ENCODE assay signal across 21 cellular contexts in the genomic region with DNA sequence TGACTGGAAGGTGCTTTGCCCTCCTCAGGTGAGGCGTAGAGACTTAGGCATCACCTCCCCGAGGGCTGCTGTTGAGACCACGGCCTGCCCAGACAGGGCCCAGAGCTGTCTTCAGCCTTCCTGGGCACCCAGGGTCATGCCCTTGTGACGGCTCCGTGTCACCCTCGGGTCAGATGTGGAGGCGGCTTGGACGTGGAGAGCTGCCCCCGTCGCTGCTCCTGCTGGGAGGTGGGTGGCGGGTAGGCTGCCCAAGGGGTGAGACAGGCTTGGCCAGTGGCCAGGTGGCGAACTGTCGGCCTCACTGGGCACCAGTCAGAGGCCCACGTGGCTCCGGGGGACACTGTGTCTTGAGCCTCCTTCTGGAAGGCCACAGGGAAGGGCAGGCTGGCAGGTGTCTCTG. TPM values are rescaled to one million over a fixed set of nuclear protein-coding genes. Genes with fewer than 3 reads are reported as not detected.
DNase-seq lines count a peak whose midpoint lies in the region; ATAC-seq, FAIRE-seq and TF ChIP-seq lines count a peak whose summit lies in the region.
"Had no signal": no experiment of that assay in that cellular context is flagged by ENCODE, and none has a peak within 500 bp of the region (broad histone marks: within the 10 kb centered on the region; RNA-seq: fewer than 3 reads in every experiment).

No MANE protein-coding gene starts in this region.

- no peak for DNase-seq in CD14-positive monocyte (ENCODE audit: low spot score)
- no peak for DNase-seq in HCT116 (ENCODE audit: low read depth, low spot score)
- no peak for DNase-seq in K562 (ENCODE audit: extremely low read depth in 1 of 4, low spot score in 3 of 4)
- DNase-seq in psoas muscle = no peak
- no peak for DNase-seq in UCSD-AML1 (lab: John Stamatoyannopoulos, UW; ENCODE audit: unreplicated experiment)
- no peak for DNase-seq in NCI-H1694 (lab: John Stamatoyannopoulos, UW)
- DNase-seq: COR-L47, DMS 273 treated with DMSO at 0.1 percent for 48 hours, DND-41, H9, MV-4-11, NCI-H1930, NCI-H226, NCI-H524, NCI-H82 had no signal

- H3K79me2 ChIP-seq in HCT116 (ENCODE audit: insufficient read depth, low read length) = no peaks in the 10 kb centered on the region
- no peaks in the 10 kb centered on the region for H3K79me2 ChIP-seq in K562 (ENCODE audit: control insufficient read depth, insufficient read depth, low read length)

- 75% methylated on average over 15 of the region's 15 CpGs for WGBS in K562 (ENCODE audit: insufficient coverage, low coverage, missing lambda C conversion rate)
- 55 to 67% (median 55%) methylated on average over 15 of the region's 15 CpGs for WGBS in psoas muscle, 3 donors

- H3K4me1 Mint-ChIP-seq in CD14-positive monocyte = peaks cover 54% of the 10 kb centered on the region
- H3K4me1 Mint-ChIP-seq: H9 had no signal

- BruUV-seq in HCT116 (replicated peaks; lab: Mats Ljungman, UMichigan) = no TSS peak
- no TSS peak for BruUV-seq in K562 (replicated peaks; lab: Mats Ljungman, UMichigan)

- no peak overlapping the region for H3K4me2 ChIP-seq in HCT116 (ENCODE audit: low read length)
- H3K4me2 ChIP-seq in K562 (ENCODE audit: insufficient read depth, low read length) = no peak overlapping the region
- H3K4me2 ChIP-seq: A549, BLaER1, KMS-11 had no signal

- no peaks in the 10 kb centered on the region for H3K9me1 ChIP-seq in K562 (ENCODE audit: control insufficient read depth, insufficient read depth, low read length)

- H3K27ac ChIP-seq in HCT116 (ENCODE audit: low read depth, low read length) (no peak overlapping the region), K562 (ENCODE audit: extremely low read depth, low read depth, low read length) (no peak overlapping the region), psoas muscle (peak overlapping the region; percentile 79)
- H3K27ac ChIP-seq: A549, BLaER1, KMS-11 had no signal

- H3K4me1 ChIP-seq in HCT116 (ENCODE audit: control insufficient read depth in 1 of 2, insufficient read depth in 2 of 2, low read length in 2 of 2) (no peaks in the 10 kb centered on the region), K562 (replicated peaks in 1 of 2; ENCODE audit: control insufficient read depth in 2 of 2, insufficient read depth in 2 of 2, low read length in 2 of 2) (peaks cover 9 to 85% of the 10 kb centered on the region in 2 experiments; a peak in 4 of 5 replicates), psoas muscle (peaks cover 12% of the 10 kb centered on the region)
- H3K4me1 ChIP-seq: A549 had no signal

- in situ Hi-C loops in K562 (cut with MboI) = no loop called here

- peaks cover 0 to 3% (median 0%) of the 10 kb centered on the region in 3 donors for H3K27me3 Mint-ChIP-seq in CD14-positive monocyte (ENCODE audit: low read depth in 3 of 3)

- TF ChIP-seq CTCF in CD14-positive monocyte (IDR thresholded peaks at IDR 0.05) (no peak), HCT116 (IDR thresholded peaks at IDR 0.05 in 2 of 3, conservative IDR thresholded peaks at IDR 0.05 in 1 of 3; ENCODE audit: borderline replicate concordance in 1 of 3, insufficient read depth in 1 of 3, low read depth in 2 of 3, low read length in 2 of 3) (no peak), K562 (IDR thresholded peaks at IDR 0.05 in 2 of 3, conservative IDR thresholded peaks at IDR 0.05 in 1 of 3; ENCODE audit: insufficient read depth in 2 of 3, low read depth in 1 of 3, low read length in 3 of 3) (no peak), psoas muscle (IDR thresholded peaks at IDR 0.05) (no peak)

- peak overlapping the region in 5 of 7 donors; percentile 27 to 77 (median 42) for H3K27ac Mint-ChIP-seq in CD14-positive monocyte

- peaks cover 50 to 54% of the 10 kb centered on the region in 2 donors for H3K36me3 Mint-ChIP-seq in CD14-positive monocyte

- no peak overlapping the region for H3K4me3 ChIP-seq in HCT116 (replicated peaks in 1 of 2; ENCODE audit: low read depth in 1 of 2, low read length in 2 of 2)
- H3K4me3 ChIP-seq in K562 = no peak overlapping the region
- H3K4me3 ChIP-seq in psoas muscle = no peak overlapping the region
- H3K4me3 ChIP-seq: A549, BLaER1 had no signal

- POLR2A ChIA-PET in HCT116 (lab: Charles Lee) = no interaction called here
- POLR2A ChIA-PET in K562 (lab: Yijun Ruan, JAX) = interaction anchor here (0.6 to 1.0 kb wide), 3 partner anchors 9 to 46 kb away, joined by 3 read pairs; no protein-coding TSS in a partner anchor

- H4K20me1 ChIP-seq in HCT116 (ENCODE audit: insufficient read depth) = no peaks in the 10 kb centered on the region
- H4K20me1 ChIP-seq in K562 (replicated peaks; ENCODE audit: control insufficient read depth, insufficient read depth, low read length) = no peaks in the 10 kb centered on the region

- H3K4me3 Mint-ChIP-seq in CD14-positive monocyte = no peak overlapping the region
- H3K4me3 Mint-ChIP-seq: H9 had no signal

- CTCF ChIA-PET in HCT116 (lab: Charles Lee) (no interaction called here), K562 (lab: Yijun Ruan, JAX; ENCODE audit: low intra/inter-chr PET ratio) (no interaction called here)

- H3K9me3 ChIP-seq in HCT116 (ENCODE audit: control insufficient read depth in 1 of 2, insufficient read depth in 1 of 2, low read depth in 1 of 2, low read length in 2 of 2) = no peaks in the 10 kb centered on the region
- H3K9me3 ChIP-seq in K562 (replicated peaks; ENCODE audit: control insufficient read depth, insufficient read depth, low read depth, low read length) = no peaks in the 10 kb centered on the region
- no peaks in the 10 kb centered on the region for H3K9me3 ChIP-seq in psoas muscle
- H3K9me3 ChIP-seq: A549, BLaER1 had no signal

- 0 out of 2 replicates have a peak, but pooled peaks have one; percentile 10 for ATAC-seq in HCT116
- ATAC-seq in K562 = no peak
- peak; percentile 15 to 49 (median 29) for ATAC-seq in psoas muscle
- no peak for ATAC-seq in HG02970 (IDR thresholded peaks at IDR 0.05; ENCODE audit: low FRiP score, unreplicated experiment)
- ATAC-seq: A549 had no signal

- RAD21 ChIA-PET in HCT116 (lab: Charles Lee; ENCODE audit: low non-redundant PET in 1 of 2, low total read pairs in 2 of 2, uncharacterized antibody in 2 of 2, unreplicated experiment in 2 of 2) = no interaction called here

- no peak for TF ChIP-seq POLR2A in HCT116 (IDR thresholded peaks at IDR 0.05; ENCODE audit: borderline replicate concordance, extremely low read depth, insufficient read depth, insufficient read length)
- no peak for TF ChIP-seq POLR2A in K562 (conservative IDR thresholded peaks at IDR 0.05)

- H3K9me2 ChIP-seq in HCT116 (ENCODE audit: insufficient read depth) = no peaks in the 10 kb centered on the region

- no peak overlapping the region for H3K9ac ChIP-seq in HCT116 (ENCODE audit: low read length)
- peak overlapping the region in 1 of 2 experiments; percentile 6; a peak in 1 of 4 replicates for H3K9ac ChIP-seq in K562 (ENCODE audit: insufficient read depth in 1 of 2, low read depth in 2 of 2, low read length in 2 of 2)
- H3K9ac ChIP-seq: BLaER1, KMS-11 had no signal

- FAIRE-seq in K562 (lab: Jason Lieb, UNC) = no peak
- FAIRE-seq: A549, G401.6 had no signal

- no peak for TF ChIP-seq EP300 in K562 (IDR thresholded peaks at IDR 0.05; ENCODE audit: low read length)

- H3K36me3 ChIP-seq in HCT116 (ENCODE audit: control insufficient read depth in 1 of 2, insufficient read depth in 2 of 2, low read length in 2 of 2) (peaks cover 1 to 3% of the 10 kb centered on the region in 2 experiments; a peak in 1 of 4 replicates), K562 (ENCODE audit: control insufficient read depth, insufficient read depth, low read length) (peaks cover 43% of the 10 kb centered on the region; the same call in 1 of the 3 replicates), psoas muscle (ENCODE audit: insufficient read depth in 1 of 2, low read depth in 1 of 2) (peaks cover 3 to 43% of the 10 kb centered on the region in 2 donors)

- TF ChIP-seq RAD21 in HCT116 (IDR thresholded peaks at IDR 0.05; ENCODE audit: low read depth) (no peak), K562 (CRISPR knock-in tag; conservative IDR thresholded peaks at IDR 0.05 in 1 of 2, IDR thresholded peaks at IDR 0.05 in 1 of 2) (no peak)

- no peaks in the 10 kb centered on the region for H3K9me3 Mint-ChIP-seq in CD14-positive monocyte
- H3K9me3 Mint-ChIP-seq: H9 had no signal

- H2AFZ ChIP-seq in HCT116 (ENCODE audit: low read depth, low read length, poor library complexity, severe bottlenecking) (no peak overlapping the region), K562 (ENCODE audit: low read depth, low read length) (no peak overlapping the region)

- H3K27me3 ChIP-seq in HCT116 (ENCODE audit: insufficient read depth, low read length) (no peaks in the 10 kb centered on the region), K562 (ENCODE audit: control insufficient read depth in 2 of 2, insufficient read depth in 2 of 2, low read length in 2 of 2) (no peaks in the 10 kb centered on the region), psoas muscle (ENCODE audit: insufficient read depth in 3 of 3, low read length in 2 of 3) (no peaks in the 10 kb centered on the region)
- H3K27me3 ChIP-seq: BLaER1 had no signal

- intact Hi-C loops in CD14-positive monocyte (cut with micrococcal nuclease) (no loop called here), HCT116 (cut with micrococcal nuclease) (no loop called here), K562 (cut with micrococcal nuclease) (no loop called here), psoas muscle (cut with DNase I) (no loop called here)

RNA-seq across cellular contexts. Expression of a gene that starts 8.9 kb away (rescaled TPM):
- polyA plus RNA-seq in CD14-positive monocyte (1 to 10 TPM; 4.2 to 5.3 TPM), K562 (2011; rRNA removed) (0.88 and 3.0 TPM in 2 replicates), K562 (2014; fragmentation: Illumina TruSeq; extraction: Trizol) (0.70 and 1.9 TPM in 2 replicates), K562 (2014; fragmentation: Nextera tagmentation; extraction: Ambion mirVana) (under 1 TPM in 1 of 2 experiments, not detected in 1; 0.04 TPM), K562 (2014; rRNA removed) (1.5 and 2.1 TPM in 2 replicates), psoas muscle (1 to 10 TPM; 1.2 to 5.3 (median 3.0) TPM)
- total RNA-seq in HCT116 (2021; ENCODE audit: unreplicated experiment) (2.2 TPM), K562 (2014; rRNA removed) (2.7 and 4.1 TPM in 2 replicates), K562 (2014; rRNA removed; fragmentation: Illumina TruSeq; extraction: Trizol) (0.15 and 0.19 TPM in 2 replicates), K562 (2015; rRNA removed; fragmentation: Illumina TruSeq; extraction: Trizol) (0.72 and 0.87 TPM in 2 replicates), K562 (2021) (2.5 and 3.1 TPM in 2 replicates), psoas muscle (1 to 10 TPM; 1.5 to 8.5 (median 4.0) TPM)
- polyA plus RNA-seq in HCT116 (2012) = 1.8 and 2.3 TPM in 2 replicates
- total RNA-seq in K562 (2011; cell fraction: chromatin; rRNA removed; ENCODE audit: low replicate concordance) = 0.79 and 2.9 TPM in 2 replicates
- 3.2 and 3.7 TPM in 2 replicates for total RNA-seq in K562 (2011; cell fraction: nucleolus; rRNA removed)
- total RNA-seq in K562 (2011; cell fraction: nucleoplasm; rRNA removed) = 0.95 and 1.1 TPM in 2 replicates
- 3.2 and 5.5 TPM in 2 replicates for polyA plus RNA-seq in K562 (2011; cell fraction: cytosol; rRNA removed)
- polyA plus RNA-seq in K562 (2011; cell fraction: nucleus; rRNA removed) = 2.9 and 3.8 TPM in 2 replicates
- polyA plus RNA-seq in K562 (2012) = 0.95 and 1.2 TPM in 2 replicates
- 0.42 and 0.87 TPM in 2 replicates for polyA minus RNA-seq in K562 (2011; rRNA and poly(A)+ RNA removed)
- 1.9 and 3.5 TPM in 2 replicates for polyA minus RNA-seq in K562 (2011; cell fraction: cytosol; rRNA and poly(A)+ RNA removed)
- polyA minus RNA-seq in K562 (2011; cell fraction: nucleus; rRNA and poly(A)+ RNA removed) = 1.5 and 2.3 TPM in 2 replicates
- total RNA-seq: RPMI7951 had no signal
- polyA plus RNA-seq: A549 had no signal

RNA-seq across cellular contexts. Expression of a gene that starts 11.0 kb away (rescaled TPM):
- polyA plus RNA-seq in CD14-positive monocyte = 100 to 1,000 TPM in 1 of 2 donors, 10 to 100 TPM in 1; 99.3 to 120 TPM
- 39.4 TPM for total RNA-seq in HCT116 (2021; ENCODE audit: unreplicated experiment)
- 21.5 and 22.1 TPM in 2 replicates for polyA plus RNA-seq in HCT116 (2012)
- total RNA-seq in K562 (2011; cell fraction: chromatin; rRNA removed; ENCODE audit: low replicate concordance) = 58.8 and 182 TPM in 2 replicates
- total RNA-seq in K562 (2011; cell fraction: nucleolus; rRNA removed) = 89.5 and 92.7 TPM in 2 replicates
- 60.1 and 64.4 TPM in 2 replicates for total RNA-seq in K562 (2011; cell fraction: nucleoplasm; rRNA removed)
- total RNA-seq in K562 (2014; rRNA removed) = 46.9 and 61.6 TPM in 2 replicates
- total RNA-seq in K562 (2014; rRNA removed; fragmentation: Illumina TruSeq; extraction: Trizol) = 6.1 and 7.3 TPM in 2 replicates
- total RNA-seq in K562 (2015; rRNA removed; fragmentation: Illumina TruSeq; extraction: Trizol) = 19.5 and 22.3 TPM in 2 replicates
- 60.3 and 61.2 TPM in 2 replicates for total RNA-seq in K562 (2021)
- polyA plus RNA-seq in K562 (2011; rRNA removed) = 26.5 and 37.4 TPM in 2 replicates
- 37.8 and 90.9 TPM in 2 replicates for polyA plus RNA-seq in K562 (2011; cell fraction: cytosol; rRNA removed)
- 118 and 185 TPM in 2 replicates for polyA plus RNA-seq in K562 (2011; cell fraction: nucleus; rRNA removed)
- polyA plus RNA-seq in K562 (2012) = 23.8 and 39.8 TPM in 2 replicates
- 12.7 and 27.9 TPM in 2 replicates for polyA plus RNA-seq in K562 (2014; fragmentation: Illumina TruSeq; extraction: Trizol)
- under 1 TPM; 0.56 to 0.96 TPM for polyA plus RNA-seq in K562 (2014; fragmentation: Nextera tagmentation; extraction: Ambion mirVana)
- polyA plus RNA-seq in K562 (2014; rRNA removed) = 59.4 and 65.6 TPM in 2 replicates
- 7.0 and 12.0 TPM in 2 replicates for polyA minus RNA-seq in K562 (2011; rRNA and poly(A)+ RNA removed)
- polyA minus RNA-seq in K562 (2011; cell fraction: cytosol; rRNA and poly(A)+ RNA removed) = 41.2 and 44.5 TPM in 2 replicates
- 33.4 and 39.2 TPM in 2 replicates for polyA minus RNA-seq in K562 (2011; cell fraction: nucleus; rRNA and poly(A)+ RNA removed)
- total RNA-seq in psoas muscle = 10 to 100 TPM; 13.4 to 22.9 (median 15.7) TPM
- polyA plus RNA-seq in psoas muscle = 10 to 100 TPM; 10.1 to 14.9 (median 12.1) TPM

RNA-seq across cellular contexts. Expression of a gene that starts 11.1 kb away (rescaled TPM):
- polyA plus RNA-seq in CD14-positive monocyte (1 to 10 TPM; 5.9 to 7.5 TPM), K562 (2011; rRNA removed) (23.2 and 30.1 TPM in 2 replicates), K562 (2014; fragmentation: Illumina TruSeq; extraction: Trizol) (17.7 and 46.9 TPM in 2 replicates), K562 (2014; fragmentation: Nextera tagmentation; extraction: Ambion mirVana) (1 to 10 TPM; 1.3 to 3.0 TPM), K562 (2014; rRNA removed) (63.4 and 76.6 TPM in 2 replicates), psoas muscle (10 to 100 TPM; 20.2 to 24.1 (median 21.9) TPM)
- total RNA-seq in HCT116 (2021; ENCODE audit: unreplicated experiment) (71.3 TPM), K562 (2014; rRNA removed) (55.4 and 68.9 TPM in 2 replicates), K562 (2014; rRNA removed; fragmentation: Illumina TruSeq; extraction: Trizol) (7.2 and 11.9 TPM in 2 replicates), K562 (2015; rRNA removed; fragmentation: Illumina TruSeq; extraction: Trizol) (41.1 and 49.2 TPM in 2 replicates), K562 (2021) (105 and 106 TPM in 2 replicates), psoas muscle (10 to 100 TPM; 12.4 to 24.1 (median 19.6) TPM)
- polyA plus RNA-seq in HCT116 (2012) = 40.4 and 63.0 TPM in 2 replicates
- 45.3 and 159 TPM in 2 replicates for total RNA-seq in K562 (2011; cell fraction: chromatin; rRNA removed; ENCODE audit: low replicate concordance)
- 114 and 148 TPM in 2 replicates for total RNA-seq in K562 (2011; cell fraction: nucleolus; rRNA removed)
- 48.7 and 66.7 TPM in 2 replicates for total RNA-seq in K562 (2011; cell fraction: nucleoplasm; rRNA removed)
- 40.2 and 96.8 TPM in 2 replicates for polyA plus RNA-seq in K562 (2011; cell fraction: cytosol; rRNA removed)
- polyA plus RNA-seq in K562 (2011; cell fraction: nucleus; rRNA removed) = 102 and 136 TPM in 2 replicates
- 34.1 and 51.7 TPM in 2 replicates for polyA plus RNA-seq in K562 (2012)
- 9.4 and 14.4 TPM in 2 replicates for polyA minus RNA-seq in K562 (2011; rRNA and poly(A)+ RNA removed)
- polyA minus RNA-seq in K562 (2011; cell fraction: cytosol; rRNA and poly(A)+ RNA removed) = 48.0 and 51.1 TPM in 2 replicates
- polyA minus RNA-seq in K562 (2011; cell fraction: nucleus; rRNA and poly(A)+ RNA removed) = 40.7 and 44.1 TPM in 2 replicates

RNA-seq across cellular contexts. Expression of a gene that starts 32.3 kb away (rescaled TPM):
- polyA plus RNA-seq in CD14-positive monocyte (10 to 100 TPM in 1 of 2 donors, 1 to 10 TPM in 1; 9.0 to 12.2 TPM), K562 (2011; rRNA removed) (53.9 and 168 TPM in 2 replicates), K562 (2014; fragmentation: Illumina TruSeq; extraction: Trizol) (32.9 and 65.4 TPM in 2 replicates), K562 (2014; fragmentation: Nextera tagmentation; extraction: Ambion mirVana) (10 to 100 TPM; 12.2 to 15.4 TPM), K562 (2014; rRNA removed) (65.6 and 82.5 TPM in 2 replicates), psoas muscle (10 to 100 TPM; 13.7 to 19.2 (median 15.9) TPM)
- total RNA-seq in HCT116 (2021; ENCODE audit: unreplicated experiment) (119 TPM), K562 (2014; rRNA removed) (89.2 and 121 TPM in 2 replicates), K562 (2014; rRNA removed; fragmentation: Illumina TruSeq; extraction: Trizol) (17.6 and 26.6 TPM in 2 replicates), K562 (2015; rRNA removed; fragmentation: Illumina TruSeq; extraction: Trizol) (45.3 and 45.5 TPM in 2 replicates), K562 (2021) (126 and 141 TPM in 2 replicates), psoas muscle (10 to 100 TPM; 11.7 to 26.8 (median 16.1) TPM)
- polyA plus RNA-seq in HCT116 (2012) = 97.0 and 141 TPM in 2 replicates
- 321 and 787 TPM in 2 replicates for total RNA-seq in K562 (2011; cell fraction: chromatin; rRNA removed; ENCODE audit: low replicate concordance)
- total RNA-seq in K562 (2011; cell fraction: nucleolus; rRNA removed) = 569 and 688 TPM in 2 replicates
- 436 and 479 TPM in 2 replicates for total RNA-seq in K562 (2011; cell fraction: nucleoplasm; rRNA removed)
- 114 and 126 TPM in 2 replicates for polyA plus RNA-seq in K562 (2011; cell fraction: cytosol; rRNA removed)
- polyA plus RNA-seq in K562 (2011; cell fraction: nucleus; rRNA removed) = 587 and 718 TPM in 2 replicates
- 111 and 112 TPM in 2 replicates for polyA plus RNA-seq in K562 (2012)
- polyA minus RNA-seq in K562 (2011; rRNA and poly(A)+ RNA removed) = 19.0 and 22.9 TPM in 2 replicates
- 57.7 and 136 TPM in 2 replicates for polyA minus RNA-seq in K562 (2011; cell fraction: cytosol; rRNA and poly(A)+ RNA removed)
- 78.2 and 151 TPM in 2 replicates for polyA minus RNA-seq in K562 (2011; cell fraction: nucleus; rRNA and poly(A)+ RNA removed)

RNA-seq across cellular contexts. Expression of a gene that starts 44.4 kb away (rescaled TPM):
- polyA plus RNA-seq in CD14-positive monocyte (1,000 to 10,000 TPM; 2,092 to 2,376 TPM), K562 (2011; rRNA removed) (93.0 and 157 TPM in 2 replicates), K562 (2014; fragmentation: Illumina TruSeq; extraction: Trizol) (63.5 and 240 TPM in 2 replicates), K562 (2014; fragmentation: Nextera tagmentation; extraction: Ambion mirVana) (under 1 TPM; 0.34 to 0.45 TPM), K562 (2014; rRNA removed) (519 and 579 TPM in 2 replicates), psoas muscle (10 to 100 TPM in 2 of 3 donors, 1 to 10 TPM in 1; 9.1 to 28.0 (median 24.0) TPM)
- total RNA-seq in HCT116 (2021; ENCODE audit: unreplicated experiment) (321 TPM), K562 (2014; rRNA removed) (683 and 757 TPM in 2 replicates), K562 (2014; rRNA removed; fragmentation: Illumina TruSeq; extraction: Trizol) (44.5 and 72.5 TPM in 2 replicates), K562 (2015; rRNA removed; fragmentation: Illumina TruSeq; extraction: Trizol) (196 and 239 TPM in 2 replicates), K562 (2021) (384 and 422 TPM in 2 replicates), psoas muscle (10 to 100 TPM; 17.1 to 20.2 (median 19.2) TPM)
- polyA plus RNA-seq in HCT116 (2012) = 329 and 359 TPM in 2 replicates
- total RNA-seq in K562 (2011; cell fraction: chromatin; rRNA removed; ENCODE audit: low replicate concordance) = 136 and 579 TPM in 2 replicates
- total RNA-seq in K562 (2011; cell fraction: nucleolus; rRNA removed) = 819 and 943 TPM in 2 replicates
- total RNA-seq in K562 (2011; cell fraction: nucleoplasm; rRNA removed) = 427 and 435 TPM in 2 replicates
- polyA plus RNA-seq in K562 (2011; cell fraction: cytosol; rRNA removed) = 366 and 963 TPM in 2 replicates
- 349 and 566 TPM in 2 replicates for polyA plus RNA-seq in K562 (2011; cell fraction: nucleus; rRNA removed)
- polyA plus RNA-seq in K562 (2012) = 346 and 377 TPM in 2 replicates
- polyA minus RNA-seq in K562 (2011; rRNA and poly(A)+ RNA removed) = 40.1 and 80.4 TPM in 2 replicates
- 249 and 254 TPM in 2 replicates for polyA minus RNA-seq in K562 (2011; cell fraction: cytosol; rRNA and poly(A)+ RNA removed)
- 78.6 and 83.5 TPM in 2 replicates for polyA minus RNA-seq in K562 (2011; cell fraction: nucleus; rRNA and poly(A)+ RNA removed)

Comparison
In these comparisons a context has a peak if more than half of its experiments do, and no peak if none do; other contexts are left out.
1. ATAC-seq: peak in HCT116 (single experiment) and psoas muscle (4 of 4); none in K562 (single experiment) and HG02970 (single experiment).